In genomic region chr15:25724899-25725298, GRCh38 we compare ENCODE assay signal across 22 cellular contexts.
DNase-seq lines count a peak whose midpoint lies in the region; TF ChIP-seq lines count a peak whose summit lies in the region.
"Had no signal": no experiment of that assay in that cellular context is flagged by ENCODE, and none has a peak within 500 bp of the region (broad histone marks: within the 10 kb centered on the region; RNA-seq: fewer than 3 reads in every experiment).

No MANE protein-coding gene starts in this region.

- peaks cover 76% of the 10 kb centered on the region for H3K36me3 Mint-ChIP-seq in activated T-cell treated with anti-CD3 and anti-CD28 coated beads, Interleukin-2, amount 50 U/mL, for 24 hours (ENCODE audit: low read depth)
- H3K36me3 Mint-ChIP-seq in osteocyte (ENCODE audit: unreplicated experiment) (peaks cover 46% of the 10 kb centered on the region), type B pancreatic cell (no peaks in the 10 kb centered on the region)

- no peak overlapping the region for H3K27ac ChIP-seq in coronary artery
- H3K27ac ChIP-seq: BLaER1, SJSA1 had no signal

- no peaks in the 10 kb centered on the region for H3K9me3 Mint-ChIP-seq in activated T-cell treated with anti-CD3 and anti-CD28 coated beads, Interleukin-2, amount 50 U/mL, for 24 hours
- H3K9me3 Mint-ChIP-seq in osteocyte (ENCODE audit: unreplicated experiment): no peaks in the 10 kb centered on the region
- H3K9me3 Mint-ChIP-seq in type B pancreatic cell: no peaks in the 10 kb centered on the region
- H3K9me3 Mint-ChIP-seq: CD4-positive, alpha-beta T cell; GM23338; H9 had no signal

- no peak overlapping the region for H3K4me3 Mint-ChIP-seq in activated T-cell treated with anti-CD3 and anti-CD28 coated beads, Interleukin-2, amount 50 U/mL, for 24 hours
- H3K4me3 Mint-ChIP-seq in osteocyte (ENCODE audit: unreplicated experiment) (no peak overlapping the region), type B pancreatic cell (no peak overlapping the region)
- H3K4me3 Mint-ChIP-seq: CD4-positive, alpha-beta T cell; GM23338; H9 had no signal

- H3K27ac Mint-ChIP-seq in activated T-cell treated with anti-CD3 and anti-CD28 coated beads, Interleukin-2, amount 50 U/mL, for 24 hours: peak overlapping the region; percentile 33
- no peak overlapping the region for H3K27ac Mint-ChIP-seq in osteocyte (ENCODE audit: unreplicated experiment)
- H3K27ac Mint-ChIP-seq in type B pancreatic cell: no peak overlapping the region
- H3K27ac Mint-ChIP-seq: CD4-positive, alpha-beta T cell; GM23338; H9 had no signal

- TF ChIP-seq CTCF in coronary artery (IDR thresholded peaks at IDR 0.05) (no peak), osteocyte (IDR thresholded peaks at IDR 0.05) (no peak), type B pancreatic cell (conservative IDR thresholded peaks at IDR 0.05) (no peak)

- H3K4me1 Mint-ChIP-seq in activated T-cell treated with anti-CD3 and anti-CD28 coated beads, Interleukin-2, amount 50 U/mL, for 24 hours (ENCODE audit: low read depth): no peaks in the 10 kb centered on the region
- H3K4me1 Mint-ChIP-seq in osteocyte (ENCODE audit: unreplicated experiment) (peaks cover 28% of the 10 kb centered on the region), type B pancreatic cell (ENCODE audit: unreplicated experiment) (no peaks in the 10 kb centered on the region)

- H3K27me3 Mint-ChIP-seq in activated T-cell treated with anti-CD3 and anti-CD28 coated beads, Interleukin-2, amount 50 U/mL, for 24 hours: no peaks in the 10 kb centered on the region
- H3K27me3 Mint-ChIP-seq in osteocyte (ENCODE audit: unreplicated experiment) (no peaks in the 10 kb centered on the region), type B pancreatic cell (no peaks in the 10 kb centered on the region)
- H3K27me3 Mint-ChIP-seq: CD4-positive, alpha-beta T cell had no signal

- no peak overlapping the region for H3K4me3 ChIP-seq in coronary artery
- H3K4me3 ChIP-seq: BLaER1, GM23338, SJSA1 had no signal

- DNase-seq in activated T-cell treated with anti-CD3 and anti-CD28 coated beads, Interleukin-2, amount 50 U/mL, for 24 hours: no peak
- no peak for DNase-seq in activated T-cell treated with anti-CD3 and anti-CD28 coated beads for 4 hours
- DNase-seq in coronary artery (ENCODE audit: low spot score): peak; percentile 49
- peak; percentile 42 for DNase-seq in osteocyte (ENCODE audit: extremely low spot score, unreplicated experiment)
- peak; percentile 25 for DNase-seq in type B pancreatic cell (ENCODE audit: extremely low spot score, unreplicated experiment)
- DNase-seq in NCI-H69 (lab: John Stamatoyannopoulos, UW): no peak
- no peak for DNase-seq in Kasumi-1 (lab: John Stamatoyannopoulos, UW)
- DNase-seq: CD4-positive, alpha-beta T cell; DMS 273 treated with DMSO at 0.1 percent for 48 hours; DMS79 treated with DMSO at 0.1 percent for 48 hours; GF-D8; H9; NCI-H1092; NCI-H1436; NCI-H187; NCI-H2081 treated with DMSO at 0.1 percent for 48 hours; NCI-H2171; NCI-H226; NCI-H510A had no signal

Comparison
In these comparisons a context has a peak if more than half of its experiments do, and no peak if none do; other contexts are left out.
1. DNase-seq: peak in coronary artery (single experiment), osteocyte (single experiment) and type B pancreatic cell (single experiment); none in activated T-cell treated with anti-CD3 and anti-CD28 coated beads, Interleukin-2, amount 50 U/mL, for 24 hours (single experiment), activated T-cell treated with anti-CD3 and anti-CD28 coated beads for 4 hours (single experiment), NCI-H69 (single experiment) and Kasumi-1 (0 of 2).